Comparison of ENCODE assay signal across 1 cellular context in genomic region chr3:186531694-186532093, GRCh38. TPM values are rescaled to one million over a fixed set of nuclear protein-coding genes. Genes with fewer than 3 reads are reported as not detected.
"Had no signal": no experiment of that assay in that cellular context is flagged by ENCODE, and none has a peak within 500 bp of the region (broad histone marks: within the 10 kb centered on the region; RNA-seq: fewer than 3 reads in every experiment).

No MANE protein-coding gene starts in this region.

RNA-seq across cellular contexts. Expression of gene CRYGS, which starts 12.5 kb away (rescaled TPM):
- total RNA-seq: vagina had no signal
